In the genomic region with DNA sequence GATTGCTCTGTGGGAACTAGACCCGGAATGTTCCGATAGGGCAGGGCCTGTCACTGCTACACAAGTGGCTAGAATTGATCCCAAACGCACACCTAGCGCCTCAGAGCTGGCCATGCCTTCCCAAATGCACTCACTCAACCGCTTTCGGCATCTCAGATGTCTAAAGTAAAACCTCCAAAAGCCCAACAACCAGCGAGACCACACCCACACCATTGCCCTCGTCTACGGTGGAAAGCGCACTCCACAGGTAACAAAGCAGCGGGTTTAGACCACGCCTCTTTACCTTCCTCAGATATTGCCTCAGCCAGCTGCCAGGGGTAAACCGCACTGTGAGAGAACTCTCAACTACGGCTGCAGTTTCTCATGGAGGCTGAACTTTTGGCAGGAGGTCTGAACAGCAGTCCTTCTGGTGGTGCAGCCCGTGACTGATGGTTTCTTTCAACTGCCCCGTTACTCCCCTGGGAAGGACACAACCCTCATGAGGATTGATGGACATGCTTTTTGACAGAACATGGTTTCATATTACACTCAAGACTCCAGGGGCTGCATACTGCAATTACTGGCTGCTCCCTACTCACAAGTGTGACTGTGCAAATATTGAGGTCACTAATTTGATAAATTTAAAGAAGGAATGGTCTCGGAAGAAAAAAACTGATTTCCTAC, we compare ENCODE assay signal across 13 cellular contexts. TPM values are rescaled to one million over a fixed set of nuclear protein-coding genes. Genes with fewer than 3 reads are reported as not detected.
DNase-seq lines count a peak whose midpoint lies in the region; ATAC-seq and TF ChIP-seq lines count a peak whose summit lies in the region.
"Had no signal": no experiment of that assay in that cellular context is flagged by ENCODE, and none has a peak within 500 bp of the region (broad histone marks: within the 10 kb centered on the region; RNA-seq: fewer than 3 reads in every experiment).

No MANE protein-coding gene starts in this region.

- H3K27ac Mint-ChIP-seq in stimulated activated naive CD8-positive, alpha-beta T cell treated with anti-CD3 and anti-CD28 coated beads, Interleukin-15, Interleukin-2, amounts not matched to agents 100 ng/mL and 50 ng/mL, for 24 hours = peak overlapping the region; percentile 75
- peak overlapping the region; percentile 79 for H3K27ac Mint-ChIP-seq in activated B cell treated with CpG ODN at 0.5 μM for 24 hours
- H3K27ac Mint-ChIP-seq: immature natural killer cell had no signal

- CTCF ChIA-PET in activated B cell treated with CpG ODN at 0.5 μM for 24 hours (lab: Charles Lee) = interaction anchor here (1.4 to 1.7 kb wide), 2 partner anchors 38 to 80 kb away, joined by 4 to 5 read pairs; no protein-coding TSS in a partner anchor

- H3K4me3 Mint-ChIP-seq in stimulated activated naive CD8-positive, alpha-beta T cell treated with anti-CD3 and anti-CD28 coated beads, Interleukin-15, Interleukin-2, amounts not matched to agents 100 ng/mL and 50 ng/mL, for 24 hours = no peak overlapping the region
- H3K4me3 Mint-ChIP-seq in activated B cell treated with CpG ODN at 0.5 μM for 24 hours = peak overlapping the region; percentile 41
- H3K4me3 Mint-ChIP-seq: immature natural killer cell had no signal

- no peak for TF ChIP-seq CTCF in activated B cell treated with CpG ODN at 0.5 μM for 24 hours (IDR thresholded peaks at IDR 0.05)

- H3K36me3 Mint-ChIP-seq in stimulated activated naive CD8-positive, alpha-beta T cell treated with anti-CD3 and anti-CD28 coated beads, Interleukin-15, Interleukin-2, amounts not matched to agents 100 ng/mL and 50 ng/mL, for 24 hours (ENCODE audit: low read depth) = peaks cover 50% of the 10 kb centered on the region
- peaks cover 49% of the 10 kb centered on the region for H3K36me3 Mint-ChIP-seq in activated B cell treated with CpG ODN at 0.5 μM for 24 hours (ENCODE audit: low read depth)

- intact Hi-C loops in activated B cell treated with CpG ODN at 0.5 μM for 24 hours (cut with micrococcal nuclease) = loop anchor here (2.0 to 5.0 kb wide), 2 partner anchors 16 to 33 kb away; a partner anchor contains a TSS

- no peak for ATAC-seq in stimulated activated naive CD8-positive, alpha-beta T cell treated with anti-CD3 and anti-CD28 coated beads, Interleukin-15, Interleukin-2, amounts not matched to agents 100 U/mL and 50 U/mL, for 24 hours
- peak; percentile 80 for ATAC-seq in activated B cell treated with CpG ODN at 0.5 μM for 24 hours (ENCODE audit: low read depth)
- no peak for ATAC-seq in HG02852 (IDR thresholded peaks at IDR 0.05; ENCODE audit: unreplicated experiment)
- ATAC-seq in HG03457 (IDR thresholded peaks at IDR 0.05; ENCODE audit: unreplicated experiment) = no peak

- DNase-seq in stimulated activated naive CD8-positive, alpha-beta T cell treated with anti-CD3 and anti-CD28 coated beads, Interleukin-15, Interleukin-2, amounts not matched to agents 100 U/mL and 50 U/mL, for 24 hours = no peak
- DNase-seq in NCI-H1105 (lab: John Stamatoyannopoulos, UW) (peak; percentile 60), activated B cell treated with CpG ODN at 0.5 μM for 24 hours (no peak), superior temporal gyrus (ENCODE audit: extremely low spot score) (no peak)
- no peak for DNase-seq in stimulated activated CD4-positive, alpha-beta T cell treated with anti-CD3 and anti-CD28 coated beads, Interleukin-4, amount 100 ng/mL, for 1 hour
- DNase-seq: C1 segment of cervical spinal cord, dorsolateral prefrontal cortex, immature natural killer cell, NCI-H1694 treated with DMSO at 0.1 percent for 48 hours, psoas muscle had no signal

- no peaks in the 10 kb centered on the region for H3K9me3 Mint-ChIP-seq in stimulated activated naive CD8-positive, alpha-beta T cell treated with anti-CD3 and anti-CD28 coated beads, Interleukin-15, Interleukin-2, amounts not matched to agents 100 ng/mL and 50 ng/mL, for 24 hours
- H3K9me3 Mint-ChIP-seq in activated B cell treated with CpG ODN at 0.5 μM for 24 hours = no peaks in the 10 kb centered on the region
- H3K9me3 Mint-ChIP-seq: immature natural killer cell had no signal

- peaks cover 71% of the 10 kb centered on the region for H3K4me1 Mint-ChIP-seq in stimulated activated naive CD8-positive, alpha-beta T cell treated with anti-CD3 and anti-CD28 coated beads, Interleukin-15, Interleukin-2, amounts not matched to agents 100 ng/mL and 50 ng/mL, for 24 hours (ENCODE audit: low read depth)
- peaks cover 55% of the 10 kb centered on the region for H3K4me1 Mint-ChIP-seq in activated B cell treated with CpG ODN at 0.5 μM for 24 hours

- POLR2A ChIA-PET in activated B cell treated with CpG ODN at 0.5 μM for 24 hours (lab: Charles Lee) = interaction anchor here (0.8 to 1.6 kb wide), 3 partner anchors 15 to 162 kb away, joined by 3 to 7 read pairs (median 5); a partner anchor contains a TSS

- no peaks in the 10 kb centered on the region for H3K27me3 Mint-ChIP-seq in stimulated activated naive CD8-positive, alpha-beta T cell treated with anti-CD3 and anti-CD28 coated beads, Interleukin-15, Interleukin-2, amounts not matched to agents 100 ng/mL and 50 ng/mL, for 24 hours
- no peaks in the 10 kb centered on the region for H3K27me3 Mint-ChIP-seq in activated B cell treated with CpG ODN at 0.5 μM for 24 hours

RNA-seq across cellular contexts. Expression of a gene that starts 34.5 kb away (rescaled TPM):
- total RNA-seq in activated B cell treated with CpG ODN at 0.5 μM for 24 hours = 173 and 193 TPM in 2 replicates

RNA-seq across cellular contexts. Expression of a gene that starts 47.1 kb away (rescaled TPM):
- total RNA-seq in activated B cell treated with CpG ODN at 0.5 μM for 24 hours = not detected in 2 replicates
- total RNA-seq: psoas muscle had no signal
